In the genomic region with DNA sequence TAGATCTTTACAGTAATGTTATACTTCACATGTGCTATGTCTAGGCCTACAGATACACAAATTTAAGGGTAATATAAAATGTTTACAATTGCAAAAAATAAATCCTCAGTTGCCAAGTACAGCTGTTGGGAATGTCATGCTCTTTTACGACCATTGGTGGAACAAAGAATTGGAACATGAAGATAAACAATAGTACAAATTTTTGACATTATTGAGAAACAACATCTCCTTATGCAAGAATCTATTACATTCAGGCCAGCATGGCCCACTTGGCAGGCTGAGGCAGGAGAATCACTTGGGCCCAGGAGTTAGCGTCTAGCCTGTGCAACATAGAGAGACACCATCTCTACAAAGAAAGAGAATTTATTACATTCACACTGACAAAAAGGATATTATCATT, we compare ENCODE assay signal across 17 cellular contexts.
"Had no signal": no experiment of that assay in that cellular context is flagged by ENCODE, and none has a peak within 500 bp of the region (broad histone marks: within the 10 kb centered on the region; RNA-seq: fewer than 3 reads in every experiment).

No MANE protein-coding gene starts in this region.

- ATAC-seq: effector memory CD8-positive, alpha-beta T cell; gastrocnemius medialis; left lobe of liver; mucosa of descending colon; naive thymus-derived CD4-positive, alpha-beta T cell; stimulated activated memory B cell treated with anti-CD40 and anti-IgM and Interleukin-4, amounts not matched to agents 10 μg/mL and 1 μg/mL and 100 μg/mL, for 72 hours; stimulated activated naive CD8-positive, alpha-beta T cell treated with anti-CD3 and anti-CD28 coated beads, Interleukin-15, Interleukin-2, amounts not matched to agents 100 U/mL and 50 U/mL, for 24 hours had no signal

- DNase-seq: dermis blood vessel endothelial cell; effector memory CD8-positive, alpha-beta T cell; erythroblast; esophagus squamous epithelium; gastrocnemius medialis; head of caudate nucleus; mesenchymal stem cell; mucosa of descending colon; naive thymus-derived CD4-positive, alpha-beta T cell; sigmoid colon; spleen; stimulated activated CD4-positive, alpha-beta T cell treated with anti-CD3 and anti-CD28 coated beads, Interleukin-4, amount 100 ng/mL, for 4 hours; stimulated activated naive CD8-positive, alpha-beta T cell treated with anti-CD3 and anti-CD28 coated beads, Interleukin-15, Interleukin-2, amounts not matched to agents 100 U/mL and 50 U/mL, for 24 hours; substantia nigra; testis had no signal
